ENCODE assay signal across 1 cellular context in the genomic region with DNA sequence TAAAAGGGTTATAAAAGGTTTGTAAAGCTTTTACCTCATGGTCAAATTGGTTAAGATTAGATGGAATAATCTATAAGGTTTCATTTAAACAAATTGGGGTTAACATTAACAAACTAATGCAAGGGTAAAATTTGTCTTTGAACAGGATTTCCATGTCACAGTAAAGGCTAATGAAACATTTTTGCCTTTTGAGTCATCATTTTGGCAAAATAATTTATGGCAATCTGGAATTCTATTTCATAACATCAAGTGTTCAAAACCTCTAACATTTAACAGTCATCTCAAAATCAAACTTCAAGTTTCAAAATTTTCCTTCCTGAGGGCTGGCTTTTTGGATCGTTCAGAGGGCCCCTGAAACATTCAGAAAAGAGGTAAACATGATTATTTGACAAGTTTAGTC.
TF ChIP-seq lines count a peak whose summit lies in the region.

No MANE protein-coding gene starts in this region.

TF ChIP-seq in IMR-90, 13 proteins besides CTCF, POLR2A, EP300 and RAD21:
- TF ChIP-seq NFE2L2 (IDR thresholded peaks at IDR 0.05; ENCODE audit: low read depth, low read length) = no peak
- no peak for TF ChIP-seq SMC3 (IDR thresholded peaks at IDR 0.05; ENCODE audit: low read depth, low read length)
- TF ChIP-seq MAFK (IDR thresholded peaks at IDR 0.05; ENCODE audit: low read depth, low read length) = no peak
- no peak for TF ChIP-seq FOS (IDR thresholded peaks at IDR 0.05; ENCODE audit: low read depth, low read length)
- no peak for TF ChIP-seq MAZ (IDR thresholded peaks at IDR 0.05; ENCODE audit: borderline replicate concordance, low read depth, low read length)
- no peak for TF ChIP-seq RFX5 (IDR thresholded peaks at IDR 0.05; ENCODE audit: low read depth, low read length)
- TF ChIP-seq, protein P1, sequence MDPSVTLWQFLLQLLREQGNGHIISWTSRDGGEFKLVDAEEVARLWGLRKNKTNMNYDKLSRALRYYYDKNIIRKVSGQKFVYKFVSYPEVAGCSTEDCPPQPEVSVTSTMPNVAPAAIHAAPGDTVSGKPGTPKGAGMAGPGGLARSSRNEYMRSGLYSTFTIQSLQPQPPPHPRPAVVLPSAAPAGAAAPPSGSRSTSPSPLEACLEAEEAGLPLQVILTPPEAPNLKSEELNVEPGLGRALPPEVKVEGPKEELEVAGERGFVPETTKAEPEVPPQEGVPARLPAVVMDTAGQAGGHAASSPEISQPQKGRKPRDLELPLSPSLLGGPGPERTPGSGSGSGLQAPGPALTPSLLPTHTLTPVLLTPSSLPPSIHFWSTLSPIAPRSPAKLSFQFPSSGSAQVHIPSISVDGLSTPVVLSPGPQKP (IDR thresholded peaks at IDR 0.05; ENCODE audit: borderline replicate concordance, low read depth, low read length) = no peak
- TF ChIP-seq CEBPB (IDR thresholded peaks at IDR 0.05; ENCODE audit: low read depth, low read length) = no peak
- TF ChIP-seq BHLHE40 (IDR thresholded peaks at IDR 0.05; ENCODE audit: low read depth, low read length) = no peak
